8 cellular contexts compared by ENCODE assay signal in genomic region chr6:39892490-39893129, GRCh38. TPM values are rescaled to one million over a fixed set of nuclear protein-coding genes. Genes with fewer than 3 reads are reported as not detected.
DNase-seq lines count a peak whose midpoint lies in the region; ATAC-seq and TF ChIP-seq lines count a peak whose summit lies in the region.

No MANE protein-coding gene starts in this region.

- H3K4me1 ChIP-seq in adipocyte (ENCODE audit: control insufficient read depth, insufficient read depth, low read length) (peaks cover 25% of the 10 kb centered on the region), heart left ventricle (peaks cover 0 to 26% (median 12%) of the 10 kb centered on the region in 12 donors), prostate gland (replicated peaks) (no peaks in the 10 kb centered on the region)

- no peak overlapping the region for H3K27ac ChIP-seq in heart left ventricle
- H3K27ac ChIP-seq in prostate gland: no peak overlapping the region

- WGBS in heart left ventricle, 4 donors: 52 to 67% (median 58%) methylated on average over 2 of the region's 2 CpGs
- 75% methylated on average over 2 of the region's 2 CpGs for WGBS in prostate gland

- H3K9ac ChIP-seq in adipocyte (ENCODE audit: low read length): peak overlapping the region; percentile 22

- H3K36me3 ChIP-seq in adipocyte (ENCODE audit: control insufficient read depth, insufficient read depth, low read length, severe bottlenecking): peaks cover 23% of the 10 kb centered on the region
- peaks cover 0 to 30% (median 8%) of the 10 kb centered on the region in 9 donors for H3K36me3 ChIP-seq in heart left ventricle
- H3K36me3 ChIP-seq in prostate gland: no peaks in the 10 kb centered on the region

- intact Hi-C loops in heart left ventricle (cut with DNase I): loop anchor here (1.0 to 10.0 kb wide), 7 partner anchors 26 to 788 kb away; partner anchors contain the start of gene DAAM2 (in 1 of the 10)
- intact Hi-C loops in prostate gland (cut with DNase I): loop anchor here (2.0 kb wide), 1 partner anchor 516 kb away; no protein-coding TSS in a partner anchor

- ATAC-seq in heart left ventricle: peak; percentile 45 to 77 (median 70)
- ATAC-seq in GM18519 (IDR thresholded peaks at IDR 0.05; ENCODE audit: low FRiP score, unreplicated experiment): no peak

- TF ChIP-seq CTCF in heart left ventricle (IDR thresholded peaks at IDR 0.05) (peak; percentile 53 to 75 (median 69)), prostate gland (IDR thresholded peaks at IDR 0.05) (peak in 3 of 4 experiments; percentile 60 to 69 (median 68))

- DNase-seq in activated CD4-positive, alpha-beta T cell treated with anti-CD3 and anti-CD28 coated beads for 48 hours: peak; percentile 45
- no peak for DNase-seq in activated CD4-positive, alpha-beta T cell treated with anti-CD3 and anti-CD28 coated beads, Interleukin-2, amount 50 U/mL, for 4 hours
- DNase-seq in MV-4-11 (lab: John Stamatoyannopoulos, UW) (peak; percentile 16), adipocyte (ENCODE audit: low read depth) (peak; percentile 78), heart left ventricle (peak in 4 of 5 donors; percentile 48 to 64 (median 61)), prostate gland (ENCODE audit: low spot score) (peak; percentile 44), NCI-H128 (lab: John Stamatoyannopoulos, UW; ENCODE audit: unreplicated experiment) (no peak)

- H3K4me3 ChIP-seq in adipocyte (ENCODE audit: low read length): no peak overlapping the region
- H3K4me3 ChIP-seq in heart left ventricle: no peak overlapping the region
- no peak overlapping the region for H3K4me3 ChIP-seq in prostate gland

- no peaks in the 10 kb centered on the region for H3K27me3 ChIP-seq in adipocyte (replicated peaks; ENCODE audit: control insufficient read depth, insufficient read depth, low read length)
- no peaks in the 10 kb centered on the region for H3K27me3 ChIP-seq in heart left ventricle
- no peaks in the 10 kb centered on the region for H3K27me3 ChIP-seq in prostate gland (replicated peaks; ENCODE audit: insufficient read depth)

- TF ChIP-seq POLR2A in heart left ventricle (IDR thresholded peaks at IDR 0.05) (no peak), prostate gland (IDR thresholded peaks at IDR 0.05) (no peak)

- H3K9me3 ChIP-seq in adipocyte (ENCODE audit: control insufficient read depth, low read length) (no peaks in the 10 kb centered on the region), heart left ventricle (no peaks in the 10 kb centered on the region), prostate gland (no peaks in the 10 kb centered on the region)

RNA-seq across cellular contexts. Expression of gene MOCS1, which starts 41.7 kb away (rescaled TPM):
- total RNA-seq in heart left ventricle (10 to 100 TPM; 16.4 to 40.3 (median 25.4) TPM), prostate gland (10 to 100 TPM in 1 of 2 donors, 1 to 10 TPM in 1; 7.2 to 19.8 TPM)
- 10 to 100 TPM; 18.6 to 28.0 TPM for polyA plus RNA-seq in heart left ventricle

Comparison
In these comparisons a context has a peak if more than half of its experiments do, and no peak if none do; other contexts are left out.
1. DNase-seq: peak in activated CD4-positive, alpha-beta T cell treated with anti-CD3 and anti-CD28 coated beads for 48 hours (single experiment), MV-4-11 (single experiment), adipocyte (single experiment), heart left ventricle (4 of 5) and prostate gland (single experiment); none in activated CD4-positive, alpha-beta T cell treated with anti-CD3 and anti-CD28 coated beads, Interleukin-2, amount 50 U/mL, for 4 hours (0 of 2) and NCI-H128 (single experiment).